26 cellular contexts compared by ENCODE assay signal in the genomic region with DNA sequence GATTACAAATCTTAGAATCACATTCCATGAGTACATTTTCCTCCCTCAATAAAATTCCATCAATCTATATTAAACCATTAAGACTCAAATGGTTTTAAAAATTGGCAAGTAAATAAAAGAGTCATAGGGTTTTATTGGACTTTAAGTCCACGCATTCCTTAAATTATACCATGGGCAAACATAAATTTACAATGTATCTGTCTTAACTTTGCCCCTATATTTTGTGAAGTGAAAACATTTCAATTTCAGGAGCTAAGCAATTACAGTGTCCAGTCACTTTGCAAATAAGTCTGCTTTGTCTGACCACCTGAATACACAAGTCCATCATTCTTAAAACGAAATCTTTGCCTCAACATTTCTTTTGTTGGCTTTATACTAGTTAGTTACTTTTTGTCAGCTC.
"Had no signal": no experiment of that assay in that cellular context is flagged by ENCODE, and none has a peak within 500 bp of the region (broad histone marks: within the 10 kb centered on the region; RNA-seq: fewer than 3 reads in every experiment).

No MANE protein-coding gene starts in this region.

- DNase-seq: stimulated activated CD4-positive, alpha-beta T cell treated with anti-CD3 and anti-CD28 coated beads, Interleukin-2, amount 100 ng/mL, for 48 hours; stimulated activated CD4-positive, alpha-beta T cell treated with anti-CD3 and anti-CD28 coated beads, Interleukin-4, amount 100 ng/mL, for 1 hour; stimulated activated CD4-positive, alpha-beta T cell treated with anti-CD3 and anti-CD28 coated beads, Interleukin-4, amount 100 ng/mL, for 24 hours; stimulated activated CD4-positive, alpha-beta T cell treated with anti-CD3 and anti-CD28 coated beads, Interleukin-4, amount 100 ng/mL, for 4 hours; stimulated activated CD8-positive, alpha-beta memory T cell treated with anti-CD3 and anti-CD28 coated beads, Interleukin-4, amount 100 ng/mL, for 48 hours; stimulated activated naive B cell treated with anti-CD40 and anti-IgM and Interleukin-4, amounts not matched to agents 10 μg/mL and 1 μg/mL and 100 μg/mL, for 72 hours; stimulated activated naive CD4-positive, alpha-beta T cell; stimulated activated naive CD4-positive, alpha-beta T cell treated with Interleukin-2 at 50 U/mL for 16 hours; stimulated activated naive CD8-positive, alpha-beta T cell treated with anti-CD3 and anti-CD28 coated beads, Interleukin-15, amount 100 ng/mL, for 72 hours; stimulated activated naive CD8-positive, alpha-beta T cell treated with anti-CD3 and anti-CD28 coated beads, Interleukin-15, Interleukin-2, amounts not matched to agents 100 U/mL and 50 U/mL, for 24 hours; stomach; substantia nigra; testis; thyroid gland; tibial artery; transverse colon; trophoblast cell; upper lobe of left lung; upper lobe of right lung; uterus had no signal

- H3K4me3 ChIP-seq: stomach, suprapubic skin, testis, thoracic aorta, thyroid gland, tibial artery, tibial nerve, transverse colon, upper lobe of left lung, upper lobe of right lung, uterus, vagina had no signal

- H3K4me1 ChIP-seq: stomach, suprapubic skin, testis, thyroid gland, tibial artery, tibial nerve, transverse colon, upper lobe of left lung, upper lobe of right lung, uterus, vagina had no signal

- H3K27ac ChIP-seq: stomach, suprapubic skin, testis, thoracic aorta, thyroid gland, tibial artery, tibial nerve, transverse colon, upper lobe of left lung, upper lobe of right lung, uterus, vagina had no signal

- H3K36me3 ChIP-seq: stomach, suprapubic skin, thoracic aorta, thyroid gland, tibial artery, tibial nerve, transverse colon, upper lobe of left lung, upper lobe of right lung, uterus, vagina had no signal

- H3K9me3 ChIP-seq: stomach, suprapubic skin, testis, thoracic aorta, thyroid gland, tibial artery, tibial nerve, transverse colon, upper lobe of left lung, upper lobe of right lung, uterus, vagina had no signal

- H3K27me3 ChIP-seq: stomach, suprapubic skin, testis, thyroid gland, tibial artery, tibial nerve, transverse colon, upper lobe of left lung, upper lobe of right lung, uterus, vagina had no signal

- ATAC-seq: stimulated activated effector memory CD8-positive, alpha-beta T cell treated with anti-CD3 and anti-CD28 coated beads, Interleukin-12 subunit alpha, Interleukin-12 subunit beta, amount 100 ng/mL, for 72 hours; stimulated activated memory B cell treated with anti-CD40 and anti-IgM and Interleukin-4, amounts not matched to agents 10 μg/mL and 1 μg/mL and 100 μg/mL, for 72 hours; stimulated activated naive B cell treated with anti-CD40 and anti-IgM and Interleukin-4, amounts not matched to agents 10 μg/mL and 1 μg/mL and 100 μg/mL, for 72 hours; stimulated activated naive CD8-positive, alpha-beta T cell treated with anti-CD3 and anti-CD28 coated beads, Interleukin-15, amount 100 ng/mL, for 72 hours; stimulated activated naive CD8-positive, alpha-beta T cell treated with anti-CD3 and anti-CD28 coated beads, Interleukin-15, Interleukin-2, amounts not matched to agents 100 U/mL and 50 U/mL, for 24 hours; upper lobe of right lung had no signal
